27 cellular contexts compared by ENCODE assay signal in the genomic region with DNA sequence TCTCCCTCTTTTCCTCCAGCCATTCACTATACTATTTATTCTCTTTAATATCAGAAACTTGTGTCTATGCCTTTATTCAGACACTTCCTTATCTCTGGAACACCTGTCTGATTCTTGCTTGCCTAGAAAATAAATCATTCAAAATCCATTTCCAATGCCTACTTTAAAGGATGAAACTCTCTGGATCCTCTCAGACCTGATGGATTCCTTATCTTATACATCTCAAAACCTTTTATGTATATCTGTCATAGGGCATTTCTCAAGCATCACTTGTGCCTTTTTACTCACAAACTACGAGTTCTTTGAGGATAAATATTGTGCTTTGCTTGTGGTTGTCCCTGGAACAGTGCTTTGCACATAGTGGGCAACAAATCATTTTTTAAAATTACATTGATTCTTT. TPM values are rescaled to one million over a fixed set of nuclear protein-coding genes. Genes with fewer than 3 reads are reported as not detected.
DNase-seq lines count a peak whose midpoint lies in the region; ATAC-seq and TF ChIP-seq lines count a peak whose summit lies in the region.
"Had no signal": no experiment of that assay in that cellular context is flagged by ENCODE, and none has a peak within 500 bp of the region (broad histone marks: within the 10 kb centered on the region; RNA-seq: fewer than 3 reads in every experiment).

No MANE protein-coding gene starts in this region.

- CTCF ChIA-PET in CD8-positive, alpha-beta T cell (lab: Charles Lee) = interaction anchor here (1.0 kb wide), 1 partner anchor 66 kb away, joined by 3 read pairs; no protein-coding TSS in a partner anchor
- CTCF ChIA-PET in SK-N-SH (lab: Yijun Ruan, JAX) (interaction anchor here (0.9 to 1.0 kb wide), 2 partner anchors 12 to 18 kb away, joined by 3 read pairs; no protein-coding TSS in a partner anchor), WTC11 (lab: Charles Lee) (no interaction called here)
- CTCF ChIA-PET in naive thymus-derived CD4-positive, alpha-beta T cell (lab: Charles Lee) = no interaction called here

- H3K9ac ChIP-seq in SK-N-SH = no peak overlapping the region

- peak overlapping the region; percentile 18 for H3K27ac Mint-ChIP-seq in CD8-positive, alpha-beta T cell
- H3K27ac Mint-ChIP-seq in naive thymus-derived CD4-positive, alpha-beta T cell = peak overlapping the region in 8 of 9 donors; percentile 22 to 94 (median 48)
- H3K27ac Mint-ChIP-seq in WTC11 (no peak overlapping the region), osteocyte (ENCODE audit: unreplicated experiment) (no peak overlapping the region)

- H3K36me3 Mint-ChIP-seq in CD8-positive, alpha-beta T cell = no peaks in the 10 kb centered on the region
- H3K36me3 Mint-ChIP-seq in naive thymus-derived CD4-positive, alpha-beta T cell = peaks cover 5 to 12% (median 10%) of the 10 kb centered on the region in 5 donors
- H3K36me3 Mint-ChIP-seq in WTC11 = no peaks in the 10 kb centered on the region
- H3K36me3 Mint-ChIP-seq in osteocyte (ENCODE audit: unreplicated experiment) = no peaks in the 10 kb centered on the region

- TF ChIP-seq CTCF in CD8-positive, alpha-beta T cell (IDR thresholded peaks at IDR 0.05) = no peak
- TF ChIP-seq CTCF in SK-N-SH (IDR thresholded peaks at IDR 0.05) (no peak), WTC11 (IDR thresholded peaks at IDR 0.05) (no peak), osteocyte (IDR thresholded peaks at IDR 0.05) (no peak)

- H3K4me1 Mint-ChIP-seq in CD8-positive, alpha-beta T cell (ENCODE audit: low read depth) = peaks cover 50% of the 10 kb centered on the region
- H3K4me1 Mint-ChIP-seq in naive thymus-derived CD4-positive, alpha-beta T cell = peaks cover 25 to 71% (median 51%) of the 10 kb centered on the region in 7 donors
- H3K4me1 Mint-ChIP-seq in WTC11 = peaks cover 5% of the 10 kb centered on the region
- H3K4me1 Mint-ChIP-seq in osteocyte (ENCODE audit: unreplicated experiment) = no peaks in the 10 kb centered on the region

- WGBS in SK-N-SH (ENCODE audit: low lambda C conversion rate) = 24% methylated on average over 1 of the region's 1 CpG

- no peaks in the 10 kb centered on the region for H4K20me1 ChIP-seq in SK-N-SH (ENCODE audit: insufficient read depth)

- no peak overlapping the region for H3K4me3 ChIP-seq in CD8-positive, alpha-beta T cell (ENCODE audit: low read depth, low read length)
- no peak overlapping the region for H3K4me3 ChIP-seq in SK-N-SH (ENCODE audit: low read depth in 2 of 2, low read length in 1 of 2)
- no peak overlapping the region for H3K4me3 ChIP-seq in naive thymus-derived CD4-positive, alpha-beta T cell (ENCODE audit: low read length)
- H3K4me3 ChIP-seq: SJSA1, stomach, tibial artery had no signal

- no peak overlapping the region for H2AFZ ChIP-seq in SK-N-SH (ENCODE audit: low read depth)

- no peak overlapping the region for H3K27ac ChIP-seq in CD8-positive, alpha-beta T cell (ENCODE audit: low read depth, low read length)
- H3K27ac ChIP-seq in SK-N-SH (ENCODE audit: low read depth in 2 of 2, low read length in 1 of 2) = peak overlapping the region in 1 of 2 experiments; percentile 55; a peak in 2 of 4 replicates
- H3K27ac ChIP-seq in naive thymus-derived CD4-positive, alpha-beta T cell (ENCODE audit: low read depth, low read length) = no peak overlapping the region
- H3K27ac ChIP-seq: 22Rv1, SJSA1, stomach, tibial artery, WERI-Rb-1 had no signal

- peaks cover 34% of the 10 kb centered on the region for H3K4me1 ChIP-seq in CD8-positive, alpha-beta T cell (ENCODE audit: insufficient read depth, low read length)
- H3K4me1 ChIP-seq in SK-N-SH (ENCODE audit: control insufficient read depth in 1 of 2, insufficient read depth in 2 of 2, low read depth in 1 of 2, low read length in 1 of 2) = peaks cover 0 to 4% of the 10 kb centered on the region in 2 experiments; a peak in 1 of 4 replicates
- H3K4me1 ChIP-seq in naive thymus-derived CD4-positive, alpha-beta T cell (ENCODE audit: control insufficient read depth in 2 of 2, insufficient read depth in 2 of 2, low read length in 2 of 2) = peaks cover 6 to 11% of the 10 kb centered on the region in 2 donors
- H3K4me1 ChIP-seq: SJSA1, stomach, tibial artery had no signal

- no peak overlapping the region for H3K4me3 Mint-ChIP-seq in CD8-positive, alpha-beta T cell
- peak overlapping the region in 6 of 10 donors; percentile 20 to 58 (median 37) for H3K4me3 Mint-ChIP-seq in naive thymus-derived CD4-positive, alpha-beta T cell
- H3K4me3 Mint-ChIP-seq in WTC11 = no peak overlapping the region
- H3K4me3 Mint-ChIP-seq in osteocyte (ENCODE audit: unreplicated experiment) = no peak overlapping the region
- H3K4me3 Mint-ChIP-seq: activated CD4-positive, alpha-beta T cell treated with anti-CD3 and anti-CD28 coated beads, Interleukin-2, amount 10 ng/mL, durations not matched to agents 7 days and 5 days; activated CD8-positive, alpha-beta memory T cell treated with anti-CD3 and anti-CD28 coated beads, Interleukin-2, amount 10 ng/mL, durations not matched to agents 7 days and 5 days had no signal

- H3K9me3 ChIP-seq in CD8-positive, alpha-beta T cell (ENCODE audit: low read length) = no peaks in the 10 kb centered on the region
- no peaks in the 10 kb centered on the region for H3K9me3 ChIP-seq in SK-N-SH
- peaks cover 0 to 2% (median 0%) of the 10 kb centered on the region in 3 experiments for H3K9me3 ChIP-seq in naive thymus-derived CD4-positive, alpha-beta T cell (ENCODE audit: control insufficient read depth in 2 of 3, low read length in 3 of 3)
- H3K9me3 ChIP-seq: SJSA1, stomach, tibial artery had no signal

- no peaks in the 10 kb centered on the region for H3K36me3 ChIP-seq in CD8-positive, alpha-beta T cell (ENCODE audit: insufficient read depth, low read length)
- no peaks in the 10 kb centered on the region for H3K36me3 ChIP-seq in SK-N-SH (replicated peaks in 1 of 2; ENCODE audit: control insufficient read depth in 1 of 2, insufficient read depth in 2 of 2, low read length in 1 of 2)
- no peaks in the 10 kb centered on the region for H3K36me3 ChIP-seq in naive thymus-derived CD4-positive, alpha-beta T cell (ENCODE audit: control insufficient read depth in 2 of 3, insufficient read depth in 3 of 3, low read length in 3 of 3)
- H3K36me3 ChIP-seq: SJSA1, stomach, tibial artery, WERI-Rb-1 had no signal

- intact Hi-C loops in CD8-positive, alpha-beta T cell (cut with DNase I, micrococcal nuclease) = no loop called here
- intact Hi-C loops in naive thymus-derived CD4-positive, alpha-beta T cell (cut with micrococcal nuclease) = loop anchor here in 1 of 2 donors (1.0 kb wide), 2 partner anchors 9 to 10 kb away; no protein-coding TSS in a partner anchor

- no peaks in the 10 kb centered on the region for H3F3A ChIP-seq in SK-N-SH (replicated peaks; ENCODE audit: insufficient read depth)

- no peak overlapping the region for H3K4me2 ChIP-seq in SK-N-SH

- no peaks in the 10 kb centered on the region for H3K27me3 Mint-ChIP-seq in CD8-positive, alpha-beta T cell (ENCODE audit: low read depth)
- H3K27me3 Mint-ChIP-seq in naive thymus-derived CD4-positive, alpha-beta T cell = no peaks in the 10 kb centered on the region
- H3K27me3 Mint-ChIP-seq in WTC11 (ENCODE audit: low read depth) = no peaks in the 10 kb centered on the region
- H3K27me3 Mint-ChIP-seq in osteocyte (ENCODE audit: unreplicated experiment) = no peaks in the 10 kb centered on the region
- H3K27me3 Mint-ChIP-seq: activated CD4-positive, alpha-beta T cell treated with anti-CD3 and anti-CD28 coated beads, Interleukin-2, amount 10 ng/mL, durations not matched to agents 7 days and 5 days; activated CD8-positive, alpha-beta memory T cell treated with anti-CD3 and anti-CD28 coated beads, Interleukin-2, amount 10 ng/mL, durations not matched to agents 7 days and 5 days; CD4-positive, alpha-beta memory T cell had no signal

- DNase-seq in NCI-H1417 (lab: John Stamatoyannopoulos, UW) = peak in 2 of 3 experiments; percentile 10 to 44
- DNase-seq in NCI-H1417 treated with DMSO at 0.1 percent for 48 hours (lab: John Stamatoyannopoulos, UW) = no peak
- DNase-seq in CD8-positive, alpha-beta T cell = no peak
- DNase-seq in SK-N-SH = peak; percentile 6
- DNase-seq in naive thymus-derived CD4-positive, alpha-beta T cell = no peak
- no peak for DNase-seq in NOMO-1 treated with DMSO at 0.1 percent for 48 hours (lab: John Stamatoyannopoulos, UW; ENCODE audit: unreplicated experiment)
- DNase-seq in WTC11 (ENCODE audit: low spot score) = no peak
- DNase-seq in osteocyte (ENCODE audit: extremely low spot score, unreplicated experiment) = no peak
- DNase-seq: activated CD4-positive, alpha-beta T cell treated with anti-CD3 and anti-CD28 coated beads, Interleukin-2, amount 10 ng/mL, durations not matched to agents 7 days and 5 days; activated CD8-positive, alpha-beta memory T cell treated with anti-CD3 and anti-CD28 coated beads, Interleukin-2, amount 10 ng/mL, durations not matched to agents 7 days and 5 days; CD4-positive, alpha-beta memory T cell; cerebellar nuclear complex; GOT3; hippocampal formation; IMR-90; NCI-H1092; NCI-H2029 treated with DMSO at 0.1 percent for 48 hours; NCI-H345; NCI-H748 treated with DMSO at 0.1 percent for 48 hours; occipital lobe; RPMI8226; stomach; T-helper 9 cell; tibial artery; WERI-Rb-1 had no signal

- no peak for TF ChIP-seq RAD21 in SK-N-SH (IDR thresholded peaks at IDR 0.05; ENCODE audit: low read length)

- H3K9me2 ChIP-seq in SK-N-SH = no peaks in the 10 kb centered on the region

- H3K9me3 Mint-ChIP-seq in CD8-positive, alpha-beta T cell = peaks cover 9% of the 10 kb centered on the region
- H3K9me3 Mint-ChIP-seq in naive thymus-derived CD4-positive, alpha-beta T cell = peaks cover 2 to 22% (median 10%) of the 10 kb centered on the region in 11 donors
- H3K9me3 Mint-ChIP-seq in WTC11 (peaks cover 12% of the 10 kb centered on the region), osteocyte (ENCODE audit: unreplicated experiment) (peaks cover 7% of the 10 kb centered on the region)

- no peaks in the 10 kb centered on the region for H3K79me2 ChIP-seq in SK-N-SH (ENCODE audit: insufficient read depth)

- no peak for TF ChIP-seq EP300 in SK-N-SH (IDR thresholded peaks at IDR 0.05; ENCODE audit: borderline replicate concordance in 1 of 2, low read depth in 1 of 2, low read length in 1 of 2)

- POLR2A ChIA-PET in CD8-positive, alpha-beta T cell (lab: Charles Lee) = no interaction called here
- POLR2A ChIA-PET in SK-N-SH (lab: Yijun Ruan, JAX) (no interaction called here), WTC11 (lab: Charles Lee) (no interaction called here)
- POLR2A ChIA-PET in naive thymus-derived CD4-positive, alpha-beta T cell (lab: Charles Lee) = interaction anchor here (0.7 to 2.1 kb wide), 8 partner anchors 8 to 157 kb away, joined by 3 to 9 read pairs (median 4); no protein-coding TSS in a partner anchor

- no peak for ATAC-seq in CD8-positive, alpha-beta T cell
- ATAC-seq in naive thymus-derived CD4-positive, alpha-beta T cell = no peak
- no peak for ATAC-seq in WTC11
- ATAC-seq: activated CD8-positive, alpha-beta memory T cell treated with anti-CD3 and anti-CD28 coated beads, Interleukin-2, amount 10 ng/mL, durations not matched to agents 7 days and 5 days had no signal

- no peaks in the 10 kb centered on the region for H3K27me3 ChIP-seq in CD8-positive, alpha-beta T cell (ENCODE audit: insufficient read depth, low read length)
- H3K27me3 ChIP-seq in SK-N-SH (ENCODE audit: insufficient read depth) = no peaks in the 10 kb centered on the region
- H3K27me3 ChIP-seq in naive thymus-derived CD4-positive, alpha-beta T cell (ENCODE audit: control insufficient read depth in 2 of 2, insufficient read depth in 2 of 2, low read length in 2 of 2) = no peaks in the 10 kb centered on the region
- H3K27me3 ChIP-seq: SJSA1, stomach, tibial artery had no signal

RNA-seq across cellular contexts. Expression of a gene that starts 3.8 kb away (rescaled TPM):
- total RNA-seq in CD8-positive, alpha-beta T cell = not detected
- polyA plus RNA-seq in SK-N-SH (2012; rRNA removed) = not detected in 2 replicates
- 0.20 and 0.31 TPM in 2 replicates for polyA plus RNA-seq in SK-N-SH (2012; cell fraction: cytosol; rRNA removed)
- polyA plus RNA-seq in SK-N-SH (2012; cell fraction: nucleus; rRNA removed) = not detected in 2 replicates
- not detected for total RNA-seq in naive thymus-derived CD4-positive, alpha-beta T cell
- polyA plus RNA-seq in naive thymus-derived CD4-positive, alpha-beta T cell = not detected
- not detected in 3 replicates for total RNA-seq in WTC11 (2021)
- total RNA-seq in osteocyte = not detected in 2 replicates
- total RNA-seq: activated CD4-positive, alpha-beta T cell treated with anti-CD3 and anti-CD28 coated beads, Interleukin-2, amount 10 ng/mL, durations not matched to agents 7 days and 5 days; activated CD8-positive, alpha-beta memory T cell treated with anti-CD3 and anti-CD28 coated beads, Interleukin-2, amount 10 ng/mL, durations not matched to agents 7 days and 5 days; CD4-positive, alpha-beta memory T cell; IMR-90; occipital lobe; SJSA1; stomach had no signal
- polyA plus RNA-seq: CD4-positive, alpha-beta memory T cell; IMR-90; stomach had no signal

Comparison
In these comparisons a context has a peak if more than half of its experiments do, and no peak if none do; other contexts are left out.
1. DNase-seq: peak in NCI-H1417 (2 of 3) and SK-N-SH (single experiment); none in NCI-H1417 treated with DMSO at 0.1 percent for 48 hours (single experiment), CD8-positive, alpha-beta T cell (0 of 7), naive thymus-derived CD4-positive, alpha-beta T cell (0 of 9), NOMO-1 treated with DMSO at 0.1 percent for 48 hours (single experiment), WTC11 (single experiment) and osteocyte (single experiment).
2. H3K27ac Mint-ChIP-seq: peak in CD8-positive, alpha-beta T cell (single experiment) and naive thymus-derived CD4-positive, alpha-beta T cell (8 of 9); none in WTC11 (single experiment) and osteocyte (single experiment).
3. H3K4me3 Mint-ChIP-seq: peak in naive thymus-derived CD4-positive, alpha-beta T cell (6 of 10); none in CD8-positive, alpha-beta T cell (single experiment), WTC11 (single experiment) and osteocyte (single experiment).
4. CTCF ChIA-PET loops: an anchor here in CD8-positive, alpha-beta T cell (1.0 kb wide) and SK-N-SH (0.9 to 1.0 kb wide); none called in naive thymus-derived CD4-positive, alpha-beta T cell and WTC11.